Comparison of ENCODE assay signal across 8 cellular contexts in the genomic region with DNA sequence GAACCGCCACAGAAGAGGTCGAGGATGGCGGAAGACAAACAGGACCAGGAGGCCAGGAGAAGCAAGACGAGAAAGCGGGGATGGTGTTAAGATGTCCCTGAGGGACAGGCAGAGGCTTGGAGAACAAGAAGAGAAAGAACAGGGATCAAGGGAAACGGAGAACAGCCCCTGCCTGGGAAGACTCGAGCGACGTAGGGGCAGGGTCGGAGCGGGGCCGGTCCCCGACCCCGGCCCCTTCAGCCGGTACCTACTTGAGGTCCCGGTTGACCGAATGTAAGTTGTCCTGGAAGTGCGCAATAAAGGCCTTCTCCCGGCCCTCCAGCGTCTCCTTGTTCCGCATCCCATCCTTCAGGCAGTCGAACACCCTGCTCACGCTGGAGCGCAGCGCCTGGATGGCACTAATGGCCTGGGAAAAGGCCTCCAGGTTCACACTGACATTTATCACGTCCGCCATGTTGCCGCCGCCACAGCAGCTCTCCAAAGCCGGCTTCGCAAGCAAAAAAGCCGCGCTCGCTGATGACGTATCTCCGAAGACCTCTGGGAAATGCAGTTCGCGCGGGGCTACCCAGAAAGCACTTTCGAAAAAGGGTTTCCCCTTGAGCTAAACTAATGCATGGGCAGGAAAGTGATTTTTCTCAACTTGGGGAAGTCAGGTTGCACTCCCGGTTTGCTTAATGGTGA. TPM values are rescaled to one million over a fixed set of nuclear protein-coding genes. Genes with fewer than 3 reads are reported as not detected.
A peak's percentile ranks its signal among the peaks of the same experiment; 100 is the strongest.
DNase-seq lines count a peak whose midpoint lies in the region; ATAC-seq and TF ChIP-seq lines count a peak whose summit lies in the region.

A gene with protein sequence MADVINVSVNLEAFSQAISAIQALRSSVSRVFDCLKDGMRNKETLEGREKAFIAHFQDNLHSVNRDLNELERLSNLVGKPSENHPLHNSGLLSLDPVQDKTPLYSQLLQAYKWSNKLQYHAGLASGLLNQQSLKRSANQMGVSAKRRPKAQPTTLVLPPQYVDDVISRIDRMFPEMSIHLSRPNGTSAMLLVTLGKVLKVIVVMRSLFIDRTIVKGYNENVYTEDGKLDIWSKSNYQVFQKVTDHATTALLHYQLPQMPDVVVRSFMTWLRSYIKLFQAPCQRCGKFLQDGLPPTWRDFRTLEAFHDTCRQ (minus strand): TSS at position 477 of the 681 bp plus-strand sequence. CDS start 23 bp downstream, at position 454.

- H3K27ac Mint-ChIP-seq in CD14-positive monocyte = peak within 1 kb of the TSS; percentile 73 to 97 (median 85)
- peak within 1 kb of the TSS; percentile 93 to 94 for H3K27ac Mint-ChIP-seq in effector memory CD8-positive, alpha-beta T cell

- peaks cover 30% of the 10 kb centered on the region in 2 donors for H3K36me3 Mint-ChIP-seq in CD14-positive monocyte
- peaks cover 36% of the 10 kb centered on the region for H3K36me3 Mint-ChIP-seq in effector memory CD8-positive, alpha-beta T cell (ENCODE audit: insufficient read depth)

- peak; percentile 81 for ATAC-seq in GM19438 (IDR thresholded peaks at IDR 0.05; ENCODE audit: low read depth, unreplicated experiment)
- peak; percentile 98 for ATAC-seq in effector memory CD8-positive, alpha-beta T cell (replicated peaks)

- DNase-seq in CD14-positive monocyte (ENCODE audit: low spot score) = peak; percentile 91
- peak; percentile 87 for DNase-seq in HT-29 (ENCODE audit: low spot score)
- peak; percentile 79 for DNase-seq in NK-92 treated with Interleukin-12 subunit alpha and Interleukin-12 subunit beta, amount 100 ng/mL, for 24 hours (lab: John Stamatoyannopoulos, UW)
- DNase-seq in activated CD8-positive, alpha-beta memory T cell treated with anti-CD3 and anti-CD28 coated beads for 24 hours = peak; percentile 95
- peak; percentile 92 to 96 (median 93) for DNase-seq in effector memory CD8-positive, alpha-beta T cell
- peak; percentile 97 for DNase-seq in medulla oblongata (ENCODE audit: extremely low spot score)
- DNase-seq in stimulated activated CD4-positive, alpha-beta T cell treated with anti-CD3 and anti-CD28 coated beads, TNF-alpha, amount 100 ng/mL, for 48 hours (ENCODE audit: low read depth in 3 of 3) = peak; percentile 86 to 88 (median 86)

- no peaks in the 10 kb centered on the region for H3K9me3 Mint-ChIP-seq in CD14-positive monocyte
- no peaks in the 10 kb centered on the region for H3K9me3 Mint-ChIP-seq in effector memory CD8-positive, alpha-beta T cell

- intact Hi-C loops in CD14-positive monocyte (cut with micrococcal nuclease) = loop anchor here (5.0 to 10.0 kb wide), 4 partner anchors 165 to 798 kb away; partner anchors contain the start of genes AK8 (in 1 of the 2), GTF3C4 (in 1 of the 2) and SPACA9 (in 1 of the 2)

- peaks cover 25% of the 10 kb centered on the region for H3K4me1 Mint-ChIP-seq in CD14-positive monocyte
- peaks cover 27 to 42% of the 10 kb centered on the region in 2 donors for H3K4me1 Mint-ChIP-seq in effector memory CD8-positive, alpha-beta T cell (ENCODE audit: low read depth in 2 of 2)

- TF ChIP-seq CTCF in CD14-positive monocyte (IDR thresholded peaks at IDR 0.05) = no peak

- peak within 1 kb of the TSS; percentile 91 to 99 for H3K4me3 Mint-ChIP-seq in CD14-positive monocyte
- peak within 1 kb of the TSS; percentile 88 to 97 for H3K4me3 Mint-ChIP-seq in effector memory CD8-positive, alpha-beta T cell

- peaks cover 0 to 5% (median 4%) of the 10 kb centered on the region in 3 donors for H3K27me3 Mint-ChIP-seq in CD14-positive monocyte (ENCODE audit: low read depth in 3 of 3)
- peaks cover under 1 to 3% of the 10 kb centered on the region in 2 donors for H3K27me3 Mint-ChIP-seq in effector memory CD8-positive, alpha-beta T cell

RNA-seq across cellular contexts. Expression of the gene that starts here (rescaled TPM):
- 10 to 100 TPM; 25.8 to 26.9 TPM for polyA plus RNA-seq in CD14-positive monocyte
- total RNA-seq in HT-29 (2014; rRNA removed; shearing (Covaris generic)) = 25.7 and 26.7 TPM in 2 replicates

Comparison
In these comparisons a context has a peak if more than half of its experiments do, and no peak if none do; other contexts are left out.
1. Peak in every context shown above with its lines: DNase-seq and ATAC-seq.